Comparison of ENCODE assay signal across 34 cellular contexts in the genomic region with DNA sequence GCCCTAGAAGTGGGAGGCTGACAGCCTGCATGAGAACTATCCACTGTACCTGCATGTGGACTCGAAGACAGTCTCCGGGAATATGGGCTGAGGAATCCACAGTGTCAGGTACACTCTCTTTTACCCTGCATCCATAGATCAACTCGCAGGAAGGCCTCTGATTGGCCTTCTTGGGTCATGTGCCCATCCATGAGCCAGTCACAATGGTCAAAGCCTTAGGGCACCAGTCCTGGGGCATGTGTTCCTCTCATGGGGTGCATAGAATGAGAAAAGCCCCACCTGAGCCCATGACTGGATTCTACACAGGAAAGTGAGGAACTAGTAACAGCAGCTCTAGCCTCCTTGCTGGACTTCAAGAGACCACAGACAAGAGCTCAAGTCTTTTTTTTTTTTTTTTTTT. TPM values are rescaled to one million over a fixed set of nuclear protein-coding genes. Genes with fewer than 3 reads are reported as not detected.
"Had no signal": no experiment of that assay in that cellular context is flagged by ENCODE, and none has a peak within 500 bp of the region (broad histone marks: within the 10 kb centered on the region; RNA-seq: fewer than 3 reads in every experiment).

No MANE protein-coding gene starts in this region.

- H3K27me3 ChIP-seq: breast epithelium, suprapubic skin, tibial nerve had no signal

- FAIRE-seq: astrocyte, colon, endothelial cell of umbilical vein, frontal cortex, islet of Langerhans, small intestine, TTC549 had no signal

- H3K4me1 Mint-ChIP-seq: activated naive CD8-positive, alpha-beta T cell treated with anti-CD3 and anti-CD28 coated beads for 36 hours; central memory CD8-positive, alpha-beta T cell; memory B cell; stimulated activated memory B cell treated with anti-CD40 and anti-IgM and Interleukin-4, amounts not matched to agents 10 μg/mL and 1 μg/mL and 100 μg/mL, for 72 hours had no signal

- H3K4me1 ChIP-seq: breast epithelium, stomach, suprapubic skin, tibial nerve had no signal

- H3K9me3 Mint-ChIP-seq: activated naive CD8-positive, alpha-beta T cell treated with anti-CD3 and anti-CD28 coated beads for 36 hours; activated T-cell treated with anti-CD3 and anti-CD28 coated beads, Interleukin-2, amount 50 U/mL, for 24 hours; central memory CD8-positive, alpha-beta T cell; effector memory CD8-positive, alpha-beta T cell; memory B cell; stimulated activated memory B cell treated with anti-CD40 and anti-IgM and Interleukin-4, amounts not matched to agents 10 μg/mL and 1 μg/mL and 100 μg/mL, for 72 hours had no signal

- H3K4me3 Mint-ChIP-seq: activated naive CD8-positive, alpha-beta T cell treated with anti-CD3 and anti-CD28 coated beads for 36 hours; activated T-cell treated with anti-CD3 and anti-CD28 coated beads, Interleukin-2, amount 50 U/mL, for 24 hours; central memory CD8-positive, alpha-beta T cell; effector memory CD8-positive, alpha-beta T cell; memory B cell; stimulated activated memory B cell treated with anti-CD40 and anti-IgM and Interleukin-4, amounts not matched to agents 10 μg/mL and 1 μg/mL and 100 μg/mL, for 72 hours had no signal

- H3K36me3 ChIP-seq: breast epithelium, stomach, suprapubic skin, tibial nerve had no signal

- DNase-seq: activated CD4-positive, alpha-beta T cell treated with anti-CD3 and anti-CD28 coated beads, Interleukin-2, amount 50 U/mL, for 4 hours; activated CD8-positive, alpha-beta memory T cell treated with anti-CD3 and anti-CD28 coated beads for 24 hours; activated CD8-positive, alpha-beta memory T cell treated with anti-CD3 and anti-CD28 coated beads, Interleukin-2, amount 50 U/mL, for 4 hours; activated naive CD4-positive, alpha-beta T cell treated with Interleukin-2 at 50 U/mL for 16 hours; activated naive CD8-positive, alpha-beta T cell treated with anti-CD3 and anti-CD28 coated beads for 36 hours; activated T-cell treated with anti-CD3 and anti-CD28 coated beads, Interleukin-2, amount 50 U/mL, for 24 hours; effector memory CD8-positive, alpha-beta T cell; glutamatergic neuron; hippocampal formation; posterior cingulate gyrus; small intestine; stimulated activated CD4-positive, alpha-beta T cell treated with anti-CD3 and anti-CD28 coated beads, Interleukin-2, amount 100 ng/mL, for 24 hours; stomach had no signal

- H3K4me3 ChIP-seq: breast epithelium, dorsolateral prefrontal cortex, stomach, suprapubic skin, tibial nerve had no signal

- H3K9me3 ChIP-seq: breast epithelium, stomach, suprapubic skin, tibial nerve had no signal

- H3K27ac ChIP-seq: breast epithelium, dorsolateral prefrontal cortex, stomach, suprapubic skin, tibial nerve had no signal

- H3K36me3 Mint-ChIP-seq: activated naive CD8-positive, alpha-beta T cell treated with anti-CD3 and anti-CD28 coated beads for 36 hours; memory B cell; stimulated activated memory B cell treated with anti-CD40 and anti-IgM and Interleukin-4, amounts not matched to agents 10 μg/mL and 1 μg/mL and 100 μg/mL, for 72 hours had no signal

- H3K27ac Mint-ChIP-seq: activated naive CD8-positive, alpha-beta T cell treated with anti-CD3 and anti-CD28 coated beads for 36 hours; activated T-cell treated with anti-CD3 and anti-CD28 coated beads, Interleukin-2, amount 50 U/mL, for 24 hours; effector memory CD8-positive, alpha-beta T cell; memory B cell; stimulated activated memory B cell treated with anti-CD40 and anti-IgM and Interleukin-4, amounts not matched to agents 10 μg/mL and 1 μg/mL and 100 μg/mL, for 72 hours had no signal

- ATAC-seq: effector memory CD8-positive, alpha-beta T cell; esophagus mucosa; sciatic nerve; stimulated activated memory B cell treated with anti-CD40 and anti-IgM and Interleukin-4, amounts not matched to agents 10 μg/mL and 1 μg/mL and 100 μg/mL, for 72 hours had no signal

RNA-seq across cellular contexts. Expression of gene ART1, which starts 10.6 kb away (rescaled TPM):
- total RNA-seq: activated naive CD8-positive, alpha-beta T cell treated with anti-CD3 and anti-CD28 coated beads for 36 hours; astrocyte; breast epithelium; endothelial cell of umbilical vein; esophagus mucosa; frontal cortex; lower leg skin; mononuclear cell; omental fat pad; renal cortical epithelial cell; sciatic nerve; stomach; suprapubic skin; urinary bladder had no signal
- polyA plus RNA-seq: endothelial cell of umbilical vein, neural cell, stomach, urinary bladder had no signal

RNA-seq across cellular contexts. Expression of gene ART5, which starts 13.8 kb away (rescaled TPM):
- total RNA-seq: activated naive CD8-positive, alpha-beta T cell treated with anti-CD3 and anti-CD28 coated beads for 36 hours; endothelial cell of umbilical vein; esophagus mucosa; frontal cortex; mononuclear cell; renal cortical epithelial cell; stomach; suprapubic skin; tibial nerve; urinary bladder had no signal
- polyA plus RNA-seq: endothelial cell of umbilical vein, neural cell had no signal
